Comparison of ENCODE assay signal across 10 cellular contexts in genomic region chr6:155881845-155882526, GRCh38.
DNase-seq lines count a peak whose midpoint lies in the region; ATAC-seq and TF ChIP-seq lines count a peak whose summit lies in the region.
"Had no signal": no experiment of that assay in that cellular context is flagged by ENCODE, and none has a peak within 500 bp of the region (broad histone marks: within the 10 kb centered on the region; RNA-seq: fewer than 3 reads in every experiment).

No MANE protein-coding gene starts in this region.

- H3K4me3 ChIP-seq in GM23338 (no peak overlapping the region), body of pancreas (no peak overlapping the region)

- no peak for TF ChIP-seq POLR2A in body of pancreas (IDR thresholded peaks at IDR 0.05)

- peaks cover 24% of the 10 kb centered on the region for H3K4me1 Mint-ChIP-seq in activated CD4-positive, alpha-beta T cell treated with anti-CD3 and anti-CD28 coated beads for 36 hours
- peaks cover 11% of the 10 kb centered on the region for H3K4me1 Mint-ChIP-seq in GM23338
- H3K4me1 Mint-ChIP-seq in stimulated activated memory B cell treated with anti-CD40 and anti-IgM and Interleukin-4, amounts not matched to agents 10 μg/mL and 1 μg/mL and 100 μg/mL, for 72 hours = peaks cover 9% of the 10 kb centered on the region

- H3K27me3 ChIP-seq in GM23338 (ENCODE audit: insufficient read depth) (no peaks in the 10 kb centered on the region), body of pancreas (no peaks in the 10 kb centered on the region)

- no peaks in the 10 kb centered on the region for H3K9me3 ChIP-seq in body of pancreas

- peak overlapping the region; percentile 21 for H3K27ac Mint-ChIP-seq in activated CD4-positive, alpha-beta T cell treated with anti-CD3 and anti-CD28 coated beads for 36 hours
- H3K27ac Mint-ChIP-seq in GM23338 = peak overlapping the region; percentile 54; the same call in 1 of the 2 replicates
- H3K27ac Mint-ChIP-seq in stimulated activated memory B cell treated with anti-CD40 and anti-IgM and Interleukin-4, amounts not matched to agents 10 μg/mL and 1 μg/mL and 100 μg/mL, for 72 hours = no peak overlapping the region

- H4K20me1 ChIP-seq in GM23338 (replicated peaks; ENCODE audit: insufficient read depth) = no peaks in the 10 kb centered on the region

- POLR2A ChIA-PET in activated CD4-positive, alpha-beta T cell treated with anti-CD3 and anti-CD28 coated beads for 36 hours (lab: Charles Lee) = no interaction called here

- no peak overlapping the region for H3K27ac ChIP-seq in GM23338 (ENCODE audit: low read depth)
- no peak overlapping the region for H3K27ac ChIP-seq in body of pancreas
- H3K27ac ChIP-seq: parathyroid adenoma had no signal

- WGBS in body of pancreas, 2 donors = 48 to 55% methylated on average over 5 of the region's 5 CpGs

- ATAC-seq in activated CD4-positive, alpha-beta T cell treated with anti-CD3 and anti-CD28 coated beads for 36 hours = no peak
- ATAC-seq in GM23338 (no peak), HG03442 (IDR thresholded peaks at IDR 0.05; ENCODE audit: unreplicated experiment) (peak; percentile 24), body of pancreas (no peak), GM21717 (IDR thresholded peaks at IDR 0.05; ENCODE audit: unreplicated experiment) (no peak)
- ATAC-seq in stimulated activated memory B cell treated with anti-CD40 and anti-IgM and Interleukin-4, amounts not matched to agents 10 μg/mL and 1 μg/mL and 100 μg/mL, for 72 hours = peak; percentile 35

- H3K36me3 Mint-ChIP-seq in activated CD4-positive, alpha-beta T cell treated with anti-CD3 and anti-CD28 coated beads for 36 hours (ENCODE audit: low read depth) = no peaks in the 10 kb centered on the region
- peaks cover 2% of the 10 kb centered on the region; the same call in 1 of the 3 replicates for H3K36me3 Mint-ChIP-seq in GM23338 (ENCODE audit: low read depth)
- H3K36me3 Mint-ChIP-seq in stimulated activated memory B cell treated with anti-CD40 and anti-IgM and Interleukin-4, amounts not matched to agents 10 μg/mL and 1 μg/mL and 100 μg/mL, for 72 hours = no peaks in the 10 kb centered on the region

- H3K79me2 ChIP-seq in GM23338 (replicated peaks; ENCODE audit: insufficient read depth) = no peaks in the 10 kb centered on the region
- H3K79me2 ChIP-seq: parathyroid adenoma had no signal

- H3F3A ChIP-seq in GM23338 (replicated peaks; ENCODE audit: low read depth) = no peaks in the 10 kb centered on the region

- no peak overlapping the region for H3K4me3 Mint-ChIP-seq in activated CD4-positive, alpha-beta T cell treated with anti-CD3 and anti-CD28 coated beads for 36 hours
- no peak overlapping the region for H3K4me3 Mint-ChIP-seq in GM23338
- H3K4me3 Mint-ChIP-seq in stimulated activated memory B cell treated with anti-CD40 and anti-IgM and Interleukin-4, amounts not matched to agents 10 μg/mL and 1 μg/mL and 100 μg/mL, for 72 hours = no peak overlapping the region

- H3K36me3 ChIP-seq in GM23338 (ENCODE audit: insufficient read depth) (no peaks in the 10 kb centered on the region), body of pancreas (replicated peaks in 1 of 2; ENCODE audit: insufficient read depth in 1 of 2, low read depth in 2 of 2) (no peaks in the 10 kb centered on the region)

- no peak for DNase-seq in activated CD4-positive, alpha-beta T cell treated with anti-CD3 and anti-CD28 coated beads for 36 hours
- DNase-seq in activated CD4-positive, alpha-beta T cell treated with anti-CD3 and anti-CD28 coated beads for 4 hours = no peak
- DNase-seq in GM23338 (ENCODE audit: low spot score) = no peak
- DNase-seq in activated gamma-delta T cell treated with Interleukin-2 at 50 U/mL for 16 hours = no peak
- DNase-seq in body of pancreas = no peak
- DNase-seq: islet precursor cell had no signal

- intact Hi-C loops in activated CD4-positive, alpha-beta T cell treated with anti-CD3 and anti-CD28 coated beads for 36 hours (cut with DNase I, micrococcal nuclease) = no loop called here
- intact Hi-C loops in body of pancreas (cut with DNase I) = no loop called here

- no peaks in the 10 kb centered on the region for H3K9me2 ChIP-seq in GM23338 (ENCODE audit: insufficient read depth)

- H3K27me3 Mint-ChIP-seq in activated CD4-positive, alpha-beta T cell treated with anti-CD3 and anti-CD28 coated beads for 36 hours = no peaks in the 10 kb centered on the region
- peaks cover 4% of the 10 kb centered on the region for H3K27me3 Mint-ChIP-seq in GM23338 (ENCODE audit: insufficient read depth, low read depth, poor library complexity)
- no peaks in the 10 kb centered on the region for H3K27me3 Mint-ChIP-seq in stimulated activated memory B cell treated with anti-CD40 and anti-IgM and Interleukin-4, amounts not matched to agents 10 μg/mL and 1 μg/mL and 100 μg/mL, for 72 hours

- CTCF ChIA-PET in activated CD4-positive, alpha-beta T cell treated with anti-CD3 and anti-CD28 coated beads for 36 hours (lab: Charles Lee) = interaction anchor here (0.7 to 1.3 kb wide), 2 partner anchors 9 to 11 kb away, joined by 3 to 4 read pairs; no protein-coding TSS in a partner anchor

- H2AFZ ChIP-seq in GM23338 = peak overlapping the region; percentile 70; the same call in 1 of the 2 replicates
- H2AFZ ChIP-seq: parathyroid adenoma had no signal

- peaks cover 2% of the 10 kb centered on the region for H3K9me3 Mint-ChIP-seq in activated CD4-positive, alpha-beta T cell treated with anti-CD3 and anti-CD28 coated beads for 36 hours (ENCODE audit: low read depth)
- peaks cover 3% of the 10 kb centered on the region; the same call in 1 of the 3 replicates for H3K9me3 Mint-ChIP-seq in GM23338
- no peaks in the 10 kb centered on the region for H3K9me3 Mint-ChIP-seq in stimulated activated memory B cell treated with anti-CD40 and anti-IgM and Interleukin-4, amounts not matched to agents 10 μg/mL and 1 μg/mL and 100 μg/mL, for 72 hours

- TF ChIP-seq CTCF in GM23338 (conservative IDR thresholded peaks at IDR 0.05; ENCODE audit: low read depth in 2 of 2) = no peak
- TF ChIP-seq CTCF in body of pancreas (IDR thresholded peaks at IDR 0.05) = no peak

- no peak overlapping the region for H3K4me2 ChIP-seq in GM23338

- H3K4me1 ChIP-seq in GM23338 (ENCODE audit: insufficient read depth) (peaks cover 20% of the 10 kb centered on the region), body of pancreas (peaks cover 9% of the 10 kb centered on the region)
- H3K4me1 ChIP-seq: parathyroid adenoma had no signal

TF ChIP-seq in GM23338, 12 proteins besides CTCF, POLR2A, EP300 and RAD21 (continues in another document):
- no peak for TF ChIP-seq ZNF114 (CRISPR knock-in tag; IDR thresholded peaks at IDR 0.05)
- no peak for TF ChIP-seq ZNF331 (CRISPR knock-in tag; IDR thresholded peaks at IDR 0.05; ENCODE audit: low read depth)
- TF ChIP-seq, protein P1, sequence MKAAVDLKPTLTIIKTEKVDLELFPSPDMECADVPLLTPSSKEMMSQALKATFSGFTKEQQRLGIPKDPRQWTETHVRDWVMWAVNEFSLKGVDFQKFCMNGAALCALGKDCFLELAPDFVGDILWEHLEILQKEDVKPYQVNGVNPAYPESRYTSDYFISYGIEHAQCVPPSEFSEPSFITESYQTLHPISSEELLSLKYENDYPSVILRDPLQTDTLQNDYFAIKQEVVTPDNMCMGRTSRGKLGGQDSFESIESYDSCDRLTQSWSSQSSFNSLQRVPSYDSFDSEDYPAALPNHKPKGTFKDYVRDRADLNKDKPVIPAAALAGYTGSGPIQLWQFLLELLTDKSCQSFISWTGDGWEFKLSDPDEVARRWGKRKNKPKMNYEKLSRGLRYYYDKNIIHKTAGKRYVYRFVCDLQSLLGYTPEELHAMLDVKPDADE (IDR thresholded peaks at IDR 0.05) = no peak
- TF ChIP-seq, protein P2, sequence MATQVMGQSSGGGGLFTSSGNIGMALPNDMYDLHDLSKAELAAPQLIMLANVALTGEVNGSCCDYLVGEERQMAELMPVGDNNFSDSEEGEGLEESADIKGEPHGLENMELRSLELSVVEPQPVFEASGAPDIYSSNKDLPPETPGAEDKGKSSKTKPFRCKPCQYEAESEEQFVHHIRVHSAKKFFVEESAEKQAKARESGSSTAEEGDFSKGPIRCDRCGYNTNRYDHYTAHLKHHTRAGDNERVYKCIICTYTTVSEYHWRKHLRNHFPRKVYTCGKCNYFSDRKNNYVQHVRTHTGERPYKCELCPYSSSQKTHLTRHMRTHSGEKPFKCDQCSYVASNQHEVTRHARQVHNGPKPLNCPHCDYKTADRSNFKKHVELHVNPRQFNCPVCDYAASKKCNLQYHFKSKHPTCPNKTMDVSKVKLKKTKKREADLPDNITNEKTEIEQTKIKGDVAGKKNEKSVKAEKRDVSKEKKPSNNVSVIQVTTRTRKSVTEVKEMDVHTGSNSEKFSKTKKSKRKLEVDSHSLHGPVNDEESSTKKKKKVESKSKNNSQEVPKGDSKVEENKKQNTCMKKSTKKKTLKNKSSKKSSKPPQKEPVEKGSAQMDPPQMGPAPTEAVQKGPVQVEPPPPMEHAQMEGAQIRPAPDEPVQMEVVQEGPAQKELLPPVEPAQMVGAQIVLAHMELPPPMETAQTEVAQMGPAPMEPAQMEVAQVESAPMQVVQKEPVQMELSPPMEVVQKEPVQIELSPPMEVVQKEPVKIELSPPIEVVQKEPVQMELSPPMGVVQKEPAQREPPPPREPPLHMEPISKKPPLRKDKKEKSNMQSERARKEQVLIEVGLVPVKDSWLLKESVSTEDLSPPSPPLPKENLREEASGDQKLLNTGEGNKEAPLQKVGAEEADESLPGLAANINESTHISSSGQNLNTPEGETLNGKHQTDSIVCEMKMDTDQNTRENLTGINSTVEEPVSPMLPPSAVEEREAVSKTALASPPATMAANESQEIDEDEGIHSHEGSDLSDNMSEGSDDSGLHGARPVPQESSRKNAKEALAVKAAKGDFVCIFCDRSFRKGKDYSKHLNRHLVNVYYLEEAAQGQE (IDR thresholded peaks at IDR 0.05; ENCODE audit: unreplicated experiment) = no peak
- TF ChIP-seq POLR2AphosphoS5 (IDR thresholded peaks at IDR 0.05; ENCODE audit: low read depth) = no peak
- no peak for TF ChIP-seq NANOG (IDR thresholded peaks at IDR 0.05; ENCODE audit: borderline replicate concordance)
- TF ChIP-seq CREB1 (CRISPR knock-in tag; IDR thresholded peaks at IDR 0.05; ENCODE audit: low read depth) = no peak
- no peak for TF ChIP-seq EZH2phosphoT487 (IDR thresholded peaks at IDR 0.05; ENCODE audit: unreplicated experiment)
- no peak for TF ChIP-seq JUNB (IDR thresholded peaks at IDR 0.05; ENCODE audit: unreplicated experiment)
- TF ChIP-seq STAT1 (IDR thresholded peaks at IDR 0.05; ENCODE audit: unreplicated experiment) = no peak
- TF ChIP-seq EZH2 (IDR thresholded peaks at IDR 0.05; ENCODE audit: low read depth, unreplicated experiment) = no peak

Comparison
In these comparisons a context has a peak if more than half of its experiments do, and no peak if none do; other contexts are left out.
1. ATAC-seq: peak in HG03442 (single experiment) and stimulated activated memory B cell treated with anti-CD40 and anti-IgM and Interleukin-4, amounts not matched to agents 10 μg/mL and 1 μg/mL and 100 μg/mL, for 72 hours (single experiment); none in activated CD4-positive, alpha-beta T cell treated with anti-CD3 and anti-CD28 coated beads for 36 hours (single experiment), GM23338 (single experiment), body of pancreas (single experiment) and GM21717 (single experiment).